Comparison of ENCODE assay signal across 8 cellular contexts in genomic region chr15:44195151-44195740, GRCh38. TPM values are rescaled to one million over a fixed set of nuclear protein-coding genes. Genes with fewer than 3 reads are reported as not detected.
DNase-seq lines count a peak whose midpoint lies in the region; ATAC-seq and TF ChIP-seq lines count a peak whose summit lies in the region.

TSS of gene FRMD5 (minus strand) at chr15:44195271.

- no peaks in the 10 kb centered on the region for H3K9me3 Mint-ChIP-seq in mesothelial cell of epicardium

- TF ChIP-seq CTCF in epithelial cell of esophagus (IDR thresholded peaks at IDR 0.05; ENCODE audit: insufficient read depth, low read depth, low read length, missing control alignments) (peak; percentile 52), mesothelial cell of epicardium (IDR thresholded peaks at IDR 0.05; ENCODE audit: unreplicated experiment) (peak; percentile 33)

- H3K4me1 Mint-ChIP-seq in mesothelial cell of epicardium: peaks cover 16% of the 10 kb centered on the region

- H3K4me3 Mint-ChIP-seq in mesothelial cell of epicardium: peak within 1 kb of the TSS; percentile 86

- H3K36me3 Mint-ChIP-seq in mesothelial cell of epicardium: no peaks in the 10 kb centered on the region

- H3K27ac Mint-ChIP-seq in mesothelial cell of epicardium: peak within 1 kb of the TSS; percentile 64

- peak within 1 kb of the TSS; percentile 53 for H3K4me3 ChIP-seq in epithelial cell of esophagus (ENCODE audit: low read length)

- ATAC-seq in GM19463 (IDR thresholded peaks at IDR 0.05; ENCODE audit: unreplicated experiment): peak; percentile 98

- H3K27me3 Mint-ChIP-seq in mesothelial cell of epicardium (ENCODE audit: low read depth): peaks cover 43% of the 10 kb centered on the region

- DNase-seq in CD1c-positive myeloid dendritic cell (ENCODE audit: extremely low spot score) (peak; percentile 76), HK-2 (ENCODE audit: unreplicated experiment) (peak; percentile 92), NOMO-1 (lab: John Stamatoyannopoulos, UW; ENCODE audit: unreplicated experiment in 2 of 2) (peak; percentile 23 to 36), activated T-cell treated with anti-CD3 and anti-CD28 coated beads for 24 hours (ENCODE audit: low read depth) (peak; percentile 85), epithelial cell of esophagus (ENCODE audit: low read depth) (peak; percentile 97), mesothelial cell of epicardium (ENCODE audit: low spot score in 2 of 2, unreplicated experiment in 2 of 2) (peak; percentile 87 to 94)
- DNase-seq in stimulated activated CD8-positive, alpha-beta memory T cell treated with anti-CD3 and anti-CD28 coated beads, Interleukin-15, amount 100 ng/mL, for 24 hours (ENCODE audit: low read depth): peak; percentile 68

RNA-seq across cellular contexts. Expression of gene FRMD5, which starts in this region (rescaled TPM):
- total RNA-seq in mesothelial cell of epicardium: 1.4 to 2.5 TPM (median 2.3 TPM) in 3 replicates

Comparison
In these comparisons a context has a peak if more than half of its experiments do, and no peak if none do; other contexts are left out.
1. Peak in every context shown above with its lines: DNase-seq, ATAC-seq and H3K4me3 ChIP-seq.
2. DNase-seq: peak in every context shown above with its lines; median percentile 97 in epithelial cell of esophagus; 92 in HK-2; 90 in mesothelial cell of epicardium; 85 in activated T-cell treated with anti-CD3 and anti-CD28 coated beads for 24 hours; 76 in CD1c-positive myeloid dendritic cell; 68 in stimulated activated CD8-positive, alpha-beta memory T cell treated with anti-CD3 and anti-CD28 coated beads, Interleukin-15, amount 100 ng/mL, for 24 hours; 30 in NOMO-1.